ENCODE assay signal across 2 cellular contexts in genomic region chr2:164570475-164570874, GRCh38.
TF ChIP-seq lines count a peak whose summit lies in the region.

No MANE protein-coding gene starts in this region.

TF ChIP-seq in HepG2, 621 proteins besides CTCF, POLR2A, EP300 and RAD21:
- peak; percentile 23; the same call in 1 of the 2 replicates for TF ChIP-seq THRA (CRISPR knock-in tag; IDR thresholded peaks at IDR 0.05; ENCODE audit: borderline replicate concordance)
- peak; percentile 37; the same call in 1 of the 2 replicates for TF ChIP-seq RXRB (CRISPR knock-in tag; IDR thresholded peaks at IDR 0.05; ENCODE audit: borderline replicate concordance)
- TF ChIP-seq RARA (CRISPR knock-in tag; IDR thresholded peaks at IDR 0.05): peak; percentile 81
- no peak for TF ChIP-seq ZNF331 (CRISPR knock-in tag; IDR thresholded peaks at IDR 0.05)
- TF ChIP-seq HNF4G (IDR thresholded peaks at IDR 0.05; ENCODE audit: borderline replicate concordance, low read depth, low read length): 0 out of 2 replicates have a peak, but pooled peaks have one; percentile 8
- no peak for TF ChIP-seq HNF4G (CRISPR knock-in tag; IDR thresholded peaks at IDR 0.05; ENCODE audit: borderline replicate concordance, low read depth)
- TF ChIP-seq IRF9 (CRISPR knock-in tag; IDR thresholded peaks at IDR 0.05; ENCODE audit: borderline replicate concordance): no peak
- TF ChIP-seq GATAD2A (CRISPR knock-in tag; IDR thresholded peaks at IDR 0.05): peak; percentile 34; the same call in 1 of the 2 replicates
- TF ChIP-seq DRAP1 (CRISPR knock-in tag; IDR thresholded peaks at IDR 0.05): 0 out of 2 replicates have a peak, but pooled peaks have one; percentile 23
- no peak for TF ChIP-seq ZNF101 (CRISPR knock-in tag; IDR thresholded peaks at IDR 0.05; ENCODE audit: borderline replicate concordance, low read depth)
- TF ChIP-seq HNF4A (CRISPR knock-in tag; IDR thresholded peaks at IDR 0.05): peak; percentile 47
- TF ChIP-seq ZMYM4 (CRISPR knock-in tag; IDR thresholded peaks at IDR 0.05): 0 out of 2 replicates have a peak, but pooled peaks have one; percentile 14
- peak; percentile 59; the same call in 1 of the 2 replicates for TF ChIP-seq HMG20A (CRISPR knock-in tag; IDR thresholded peaks at IDR 0.05; ENCODE audit: borderline replicate concordance)
- no peak for TF ChIP-seq ZNF644 (CRISPR knock-in tag; IDR thresholded peaks at IDR 0.05; ENCODE audit: low read depth)
- peak; percentile 53 for TF ChIP-seq ARID5B (CRISPR knock-in tag; IDR thresholded peaks at IDR 0.05)
- TF ChIP-seq PHF21A (CRISPR knock-in tag; IDR thresholded peaks at IDR 0.05): 0 out of 2 replicates have a peak, but pooled peaks have one; percentile 20
- no peak for TF ChIP-seq SOX13 (IDR thresholded peaks at IDR 0.05)
- peak in 1 of 2 experiments; percentile 24; a peak in 1 of 4 replicates for TF ChIP-seq SOX13 (CRISPR knock-in tag; conservative IDR thresholded peaks at IDR 0.05 in 1 of 2, IDR thresholded peaks at IDR 0.05 in 1 of 2)
- 0 out of 2 replicates have a peak, but pooled peaks have one; percentile 15 for TF ChIP-seq FOXA3 (CRISPR knock-in tag; IDR thresholded peaks at IDR 0.05)
- TF ChIP-seq ZFAT (CRISPR knock-in tag; conservative IDR thresholded peaks at IDR 0.05): no peak

TF ChIP-seq in liver, 16 proteins besides CTCF, POLR2A, EP300 and RAD21:
- TF ChIP-seq YY1 (IDR thresholded peaks at IDR 0.05) (no peak), GABPA (IDR thresholded peaks at IDR 0.05 in 1 of 2, conservative IDR thresholded peaks at IDR 0.05 in 1 of 2) (no peak), RXRA (IDR thresholded peaks at IDR 0.05) (no peak), ZBTB33 (IDR thresholded peaks at IDR 0.05) (no peak), ATF3 (IDR thresholded peaks at IDR 0.05) (no peak), HNF4A (conservative IDR thresholded peaks at IDR 0.05) (peak; percentile 45 to 56)
